Comparison of ENCODE assay signal across 10 cellular contexts in genomic region chr5:157109744-157110143, GRCh38. TPM values are rescaled to one million over a fixed set of nuclear protein-coding genes. Genes with fewer than 3 reads are reported as not detected.
DNase-seq lines count a peak whose midpoint lies in the region; ATAC-seq and TF ChIP-seq lines count a peak whose summit lies in the region.
"Had no signal": no experiment of that assay in that cellular context is flagged by ENCODE, and none has a peak within 500 bp of the region (broad histone marks: within the 10 kb centered on the region; RNA-seq: fewer than 3 reads in every experiment).

No MANE protein-coding gene starts in this region.

- peak overlapping the region; percentile 92 for H3K4me3 Mint-ChIP-seq in activated naive CD8-positive, alpha-beta T cell treated with anti-CD3 and anti-CD28 coated beads, Interleukin-2, amount 10 ng/mL, durations not matched to agents 7 days and 5 days

- TF ChIP-seq CTCF in GM10266 (IDR thresholded peaks at IDR 0.05; ENCODE audit: control insufficient read depth, insufficient read depth, low read depth, missing control alignments): no peak

- H3K27me3 Mint-ChIP-seq in activated naive CD8-positive, alpha-beta T cell treated with anti-CD3 and anti-CD28 coated beads, Interleukin-2, amount 10 ng/mL, durations not matched to agents 7 days and 5 days: no peaks in the 10 kb centered on the region

- POLR2A ChIA-PET in activated naive CD8-positive, alpha-beta T cell treated with anti-CD3 and anti-CD28 coated beads, Interleukin-2, amount 10 ng/mL, durations not matched to agents 7 days and 5 days (lab: Charles Lee): interaction anchor here (0.5 to 7.0 kb wide), 6 partner anchors 8 to 206 kb away, joined by 3 to 60 read pairs (median 4); partner anchors contain the start of gene MED7

- H3K27ac Mint-ChIP-seq in activated naive CD8-positive, alpha-beta T cell treated with anti-CD3 and anti-CD28 coated beads, Interleukin-2, amount 10 ng/mL, durations not matched to agents 7 days and 5 days: peak overlapping the region; percentile 96

- ATAC-seq in GM19468 (IDR thresholded peaks at IDR 0.05; ENCODE audit: extremely low read depth, unreplicated experiment) (peak; percentile 62), HG03469 (IDR thresholded peaks at IDR 0.05; ENCODE audit: unreplicated experiment) (peak; percentile 74), HG02970 (IDR thresholded peaks at IDR 0.05; ENCODE audit: low FRiP score, unreplicated experiment) (no peak)
- peak; percentile 53 for ATAC-seq in activated naive CD8-positive, alpha-beta T cell treated with anti-CD3 and anti-CD28 coated beads, Interleukin-2, amount 10 ng/mL, durations not matched to agents 7 days and 5 days (ENCODE audit: low read depth)

- H3K4me1 Mint-ChIP-seq in activated naive CD8-positive, alpha-beta T cell treated with anti-CD3 and anti-CD28 coated beads, Interleukin-2, amount 10 ng/mL, durations not matched to agents 7 days and 5 days: peaks cover 52% of the 10 kb centered on the region

- H3K9me3 Mint-ChIP-seq in activated naive CD8-positive, alpha-beta T cell treated with anti-CD3 and anti-CD28 coated beads, Interleukin-2, amount 10 ng/mL, durations not matched to agents 7 days and 5 days: no peaks in the 10 kb centered on the region

- H3K36me3 Mint-ChIP-seq in activated naive CD8-positive, alpha-beta T cell treated with anti-CD3 and anti-CD28 coated beads, Interleukin-2, amount 10 ng/mL, durations not matched to agents 7 days and 5 days: peaks cover 46% of the 10 kb centered on the region

- DNase-seq in GM10266 (ENCODE audit: extremely low spot score) (peak; percentile 48), NCI-H2196 (lab: John Stamatoyannopoulos, UW; ENCODE audit: unreplicated experiment) (no peak), Ammon's horn (ENCODE audit: low spot score) (no peak), HPDE6-E6E7 (ENCODE audit: extremely low spot score) (no peak)
- peak; percentile 45 for DNase-seq in activated naive CD8-positive, alpha-beta T cell treated with anti-CD3 and anti-CD28 coated beads, Interleukin-2, amount 10 ng/mL, durations not matched to agents 7 days and 5 days

RNA-seq across cellular contexts. Expression of gene HAVCR2, which starts 0.9 kb away (rescaled TPM):
- total RNA-seq in activated naive CD8-positive, alpha-beta T cell treated with anti-CD3 and anti-CD28 coated beads, Interleukin-2, amount 10 ng/mL, durations not matched to agents 7 days and 5 days: 10 to 100 TPM; 73.8 to 76.9 TPM
- total RNA-seq: H1 had no signal

RNA-seq across cellular contexts. Expression of gene MED7, which starts 32.9 kb away (rescaled TPM):
- 10 to 100 TPM; 15.3 to 15.5 TPM for total RNA-seq in activated naive CD8-positive, alpha-beta T cell treated with anti-CD3 and anti-CD28 coated beads, Interleukin-2, amount 10 ng/mL, durations not matched to agents 7 days and 5 days

RNA-seq across cellular contexts. Expression of gene HAVCR1, which starts 50.8 kb away (rescaled TPM):
- 1 to 10 TPM; 3.4 to 4.1 TPM for total RNA-seq in activated naive CD8-positive, alpha-beta T cell treated with anti-CD3 and anti-CD28 coated beads, Interleukin-2, amount 10 ng/mL, durations not matched to agents 7 days and 5 days
- total RNA-seq: H1 had no signal

RNA-seq across cellular contexts. Expression of gene GARIN3, which starts 56.3 kb away (rescaled TPM):
- total RNA-seq in activated naive CD8-positive, alpha-beta T cell treated with anti-CD3 and anti-CD28 coated beads, Interleukin-2, amount 10 ng/mL, durations not matched to agents 7 days and 5 days: not detected
- total RNA-seq: H1, urinary bladder had no signal

Comparison
In these comparisons a context has a peak if more than half of its experiments do, and no peak if none do; other contexts are left out.
1. DNase-seq: peak in GM10266 (single experiment) and activated naive CD8-positive, alpha-beta T cell treated with anti-CD3 and anti-CD28 coated beads, Interleukin-2, amount 10 ng/mL, durations not matched to agents 7 days and 5 days (single experiment); none in NCI-H2196 (single experiment), Ammon's horn (single experiment) and HPDE6-E6E7 (single experiment).